ENCODE assay signal across 11 cellular contexts in the genomic region with DNA sequence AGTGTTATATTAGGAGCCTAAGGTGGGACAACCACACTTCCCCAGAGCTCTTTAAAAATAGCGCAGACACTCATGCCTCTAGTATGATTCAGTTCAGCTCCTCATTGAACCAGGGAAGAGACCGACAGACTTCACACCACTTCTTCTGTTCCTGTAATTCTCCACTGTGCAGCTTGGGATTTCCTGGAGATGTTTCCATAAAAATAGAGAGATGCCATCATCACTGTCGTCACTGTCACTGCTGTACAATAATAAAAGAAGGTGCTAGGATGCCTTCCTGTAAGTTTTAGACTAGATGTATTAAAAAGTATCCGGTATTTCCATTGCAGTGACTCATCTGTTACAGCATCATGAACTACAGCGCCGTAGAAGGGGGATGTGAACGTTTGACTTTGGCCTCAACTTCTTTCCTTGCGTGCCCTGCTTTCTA.
A peak's percentile ranks its signal among the peaks of the same experiment; 100 is the strongest.
DNase-seq lines count a peak whose midpoint lies in the region; TF ChIP-seq lines count a peak whose summit lies in the region.
"Had no signal": no experiment of that assay in that cellular context is flagged by ENCODE, and none has a peak within 500 bp of the region (broad histone marks: within the 10 kb centered on the region; RNA-seq: fewer than 3 reads in every experiment).

No MANE protein-coding gene starts in this region.

- no peaks in the 10 kb centered on the region for H3K36me3 Mint-ChIP-seq in T-helper 2 cell treated with Interferon-gamma antibody and Interleukin-4, amounts not matched to agents 5 μg/mL and 100 μg/mL, for 36 hours (ENCODE audit: low read depth)

- TF ChIP-seq POLR2A in suprapubic skin (IDR thresholded peaks at IDR 0.05): no peak

- peak overlapping the region; percentile 5 for H3K4me3 ChIP-seq in left ventricle myocardium inferior
- no peak overlapping the region for H3K4me3 ChIP-seq in suprapubic skin

- intact Hi-C loops in left ventricle myocardium inferior (cut with micrococcal nuclease): no loop called here

- peak overlapping the region; percentile 84 for H3K4me3 Mint-ChIP-seq in T-helper 2 cell treated with Interferon-gamma antibody and Interleukin-4, amounts not matched to agents 5 μg/mL and 100 μg/mL, for 36 hours

- H3K4me1 ChIP-seq in left ventricle myocardium inferior: peaks cover 74% of the 10 kb centered on the region
- peaks cover 39% of the 10 kb centered on the region for H3K4me1 ChIP-seq in suprapubic skin

- WGBS in suprapubic skin: 73% methylated on average over 8 of the region's 8 CpGs

- H3K9me3 ChIP-seq in left ventricle myocardium inferior (replicated peaks) (no peaks in the 10 kb centered on the region), suprapubic skin (no peaks in the 10 kb centered on the region)

- peaks cover 65% of the 10 kb centered on the region for H3K4me1 Mint-ChIP-seq in T-helper 2 cell treated with Interferon-gamma antibody and Interleukin-4, amounts not matched to agents 5 μg/mL and 100 μg/mL, for 36 hours (ENCODE audit: low read depth)

- peak overlapping the region; percentile 93 for H3K27ac Mint-ChIP-seq in T-helper 2 cell treated with Interferon-gamma antibody and Interleukin-4, amounts not matched to agents 5 μg/mL and 100 μg/mL, for 36 hours

- H3K27me3 ChIP-seq in left ventricle myocardium inferior (ENCODE audit: low read depth): no peaks in the 10 kb centered on the region
- no peaks in the 10 kb centered on the region for H3K27me3 ChIP-seq in suprapubic skin

- H3K9me3 Mint-ChIP-seq in T-helper 2 cell treated with Interferon-gamma antibody and Interleukin-4, amounts not matched to agents 5 μg/mL and 100 μg/mL, for 36 hours: no peaks in the 10 kb centered on the region

- no peak for TF ChIP-seq EP300 in suprapubic skin (IDR thresholded peaks at IDR 0.05)

- H3K36me3 ChIP-seq in left ventricle myocardium inferior (no peaks in the 10 kb centered on the region), suprapubic skin (no peaks in the 10 kb centered on the region)

- TF ChIP-seq CTCF in left ventricle myocardium inferior (IDR thresholded peaks at IDR 0.05; ENCODE audit: borderline replicate concordance) (no peak), suprapubic skin (IDR thresholded peaks at IDR 0.05) (no peak)

- DNase-seq in activated CD4-positive, alpha-beta T cell treated with anti-CD3 and anti-CD28 coated beads for 48 hours: peak; percentile 28
- no peak for DNase-seq in activated CD4-positive, alpha-beta T cell treated with anti-CD3 and anti-CD28 coated beads, Interleukin-2, amount 50 U/mL, for 48 hours
- no peak for DNase-seq in T-helper 2 cell treated with Interferon-gamma antibody and Interleukin-4, amounts not matched to agents 5 μg/mL and 100 μg/mL, for 36 hours (ENCODE audit: low spot score)
- DNase-seq in left ventricle myocardium inferior: no peak
- DNase-seq in suprapubic skin (ENCODE audit: low spot score in 2 of 2): no peak
- no peak for DNase-seq in DMS 273 treated with DMSO at 0.1 percent for 48 hours (lab: John Stamatoyannopoulos, UW)
- no peak for DNase-seq in stimulated activated CD4-positive, alpha-beta T cell treated with anti-CD3 and anti-CD28 coated beads, Interleukin-2, amount 100 ng/mL, for 48 hours
- DNase-seq in DMS79 (lab: John Stamatoyannopoulos, UW): no peak
- DNase-seq: foreskin melanocyte, HCEC 1CT, NCI-H345 had no signal

- H3K27me3 Mint-ChIP-seq in T-helper 2 cell treated with Interferon-gamma antibody and Interleukin-4, amounts not matched to agents 5 μg/mL and 100 μg/mL, for 36 hours (ENCODE audit: low read depth): no peaks in the 10 kb centered on the region

- peak overlapping the region; percentile 88 for H3K27ac ChIP-seq in left ventricle myocardium inferior (replicated peaks)
- peak overlapping the region; percentile 70 for H3K27ac ChIP-seq in suprapubic skin
